9 cellular contexts compared by ENCODE assay signal in genomic region chr9:136567651-136568287, GRCh38. TPM values are rescaled to one million over a fixed set of nuclear protein-coding genes. Genes with fewer than 3 reads are reported as not detected.
DNase-seq lines count a peak whose midpoint lies in the region; ATAC-seq and TF ChIP-seq lines count a peak whose summit lies in the region.
"Had no signal": no experiment of that assay in that cellular context is flagged by ENCODE, and none has a peak within 500 bp of the region (broad histone marks: within the 10 kb centered on the region; RNA-seq: fewer than 3 reads in every experiment).

No MANE protein-coding gene starts in this region.

- H3K27me3 ChIP-seq in A673 (replicated peaks; ENCODE audit: insufficient read depth, low read depth, low read length, poor library complexity) (no peaks in the 10 kb centered on the region), mucosa of rectum (ENCODE audit: control insufficient read depth in 2 of 2, insufficient read depth in 2 of 2, low read length in 2 of 2) (no peaks in the 10 kb centered on the region)

- H3K36me3 ChIP-seq in A673 (ENCODE audit: insufficient read depth, low read length, poor library complexity, severe bottlenecking) (no peaks in the 10 kb centered on the region), mucosa of rectum (ENCODE audit: control insufficient read depth in 2 of 2, insufficient read depth in 2 of 2, low read length in 2 of 2) (no peaks in the 10 kb centered on the region)

- H3K9me3 ChIP-seq in A673 (ENCODE audit: low read depth, low read length, poor library complexity, severe bottlenecking) (no peaks in the 10 kb centered on the region), mucosa of rectum (ENCODE audit: control insufficient read depth in 2 of 2, low read length in 2 of 2) (no peaks in the 10 kb centered on the region)

- intact Hi-C loops in A673 (cut with micrococcal nuclease; ENCODE audit: unreplicated experiment): no loop called here

- H3K4me1 ChIP-seq in A673 (ENCODE audit: insufficient read depth, low read length, poor library complexity, severe bottlenecking): peaks cover 3% of the 10 kb centered on the region
- peaks cover 26 to 31% of the 10 kb centered on the region in 2 donors for H3K4me1 ChIP-seq in mucosa of rectum (ENCODE audit: control insufficient read depth in 2 of 2, insufficient read depth in 2 of 2, low read length in 2 of 2)

- DNase-seq in A673 (ENCODE audit: low spot score): peak; percentile 62
- peak; percentile 28 to 78 for DNase-seq in NCI-H526 (lab: John Stamatoyannopoulos, UW)
- DNase-seq in stimulated activated CD4-positive, alpha-beta T cell treated with anti-CD3 and anti-CD28 coated beads, Interleukin-2, amount 100 ng/mL, for 24 hours: no peak
- DNase-seq in CD1c-positive myeloid dendritic cell (ENCODE audit: extremely low spot score): no peak
- DNase-seq: AML-193 had no signal

- no peak overlapping the region for H3K4me3 ChIP-seq in A673 (ENCODE audit: low read depth, low read length, poor library complexity, severe bottlenecking)
- no peak overlapping the region for H3K4me3 ChIP-seq in mucosa of rectum (ENCODE audit: low read length in 2 of 2)

- BruUV-seq in A673 (replicated peaks; lab: Mats Ljungman, UMichigan): no TSS peak

- ATAC-seq in esophagus mucosa: peak; percentile 69
- no peak for ATAC-seq in HG03571 (IDR thresholded peaks at IDR 0.05; ENCODE audit: unreplicated experiment)
- ATAC-seq in GM21723 (IDR thresholded peaks at IDR 0.05; ENCODE audit: unreplicated experiment): no peak

- H3K9ac ChIP-seq in mucosa of rectum (ENCODE audit: low read depth in 1 of 2, low read length in 2 of 2): no peak overlapping the region

- H3K27ac ChIP-seq in A673 (ENCODE audit: low read depth, low read length, poor library complexity, severe bottlenecking): no peak overlapping the region
- peak overlapping the region; percentile 51 to 65 for H3K27ac ChIP-seq in mucosa of rectum (ENCODE audit: low read depth in 2 of 2, low read length in 2 of 2)

- POLR2A ChIA-PET in A673 (lab: Charles Lee; ENCODE audit: low non-redundant PET): no interaction called here

- CTCF ChIA-PET in A673 (lab: Charles Lee): no interaction called here

- no peak for TF ChIP-seq CTCF in A673 (conservative IDR thresholded peaks at IDR 0.05; ENCODE audit: low read depth, low read length)

RNA-seq across cellular contexts. Expression of gene NOTCH1, which starts 21.9 kb away (rescaled TPM):
- total RNA-seq in A673 (2021) (37.2 and 50.2 TPM in 2 replicates), esophagus mucosa (30.6 TPM)

Comparison
In these comparisons a context has a peak if more than half of its experiments do, and no peak if none do; other contexts are left out.
1. DNase-seq: peak in A673 (single experiment) and NCI-H526 (2 of 2); none in stimulated activated CD4-positive, alpha-beta T cell treated with anti-CD3 and anti-CD28 coated beads, Interleukin-2, amount 100 ng/mL, for 24 hours (0 of 2) and CD1c-positive myeloid dendritic cell (single experiment).